ENCODE assay signal across 9 cellular contexts in the genomic region with DNA sequence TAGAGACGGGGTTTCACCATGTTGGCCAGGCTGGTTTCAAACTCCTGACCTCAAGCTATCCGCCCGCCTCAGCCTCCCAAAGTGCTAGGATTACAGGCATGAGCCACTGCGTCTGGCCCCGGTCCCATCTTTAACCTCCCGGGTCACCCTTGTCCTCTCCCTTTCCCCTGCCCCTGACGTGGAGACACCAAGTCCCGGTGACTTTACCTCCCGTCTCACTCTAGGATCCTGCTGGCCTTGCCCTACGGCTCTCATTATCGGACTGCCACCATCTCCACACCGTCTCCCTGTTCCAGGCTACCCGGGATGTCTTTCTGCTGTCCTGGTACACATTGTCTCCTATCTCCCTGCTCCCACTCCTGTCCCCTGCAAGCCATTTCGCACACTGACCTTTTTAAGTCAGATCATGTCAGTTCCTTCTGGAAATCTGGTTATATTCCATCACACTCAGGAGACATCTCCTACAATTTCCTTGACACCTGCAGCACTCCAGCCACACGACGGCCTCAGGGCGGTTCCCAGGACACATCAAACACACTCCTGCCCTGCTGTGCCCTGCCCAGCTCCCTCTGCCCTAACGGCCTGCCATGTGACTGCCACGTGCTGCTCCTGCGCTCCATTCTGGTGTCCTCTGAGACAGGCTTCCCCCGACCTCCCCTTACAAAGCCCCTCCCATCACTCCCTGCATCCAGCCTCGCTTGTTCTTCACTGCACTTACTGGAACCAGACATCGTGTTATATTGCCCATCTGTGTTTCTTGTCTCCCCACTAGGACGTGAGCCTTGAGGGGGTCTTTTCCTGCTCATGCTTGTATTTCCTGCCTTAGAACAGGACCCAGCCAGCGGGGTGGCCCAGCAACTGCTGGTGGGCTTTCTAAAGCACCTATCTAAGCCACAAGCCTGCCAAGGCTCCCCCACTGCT. TPM values are rescaled to one million over a fixed set of nuclear protein-coding genes. Genes with fewer than 3 reads are reported as not detected.
DNase-seq lines count a peak whose midpoint lies in the region; ATAC-seq and TF ChIP-seq lines count a peak whose summit lies in the region.
"Had no signal": no experiment of that assay in that cellular context is flagged by ENCODE, and none has a peak within 500 bp of the region (broad histone marks: within the 10 kb centered on the region; RNA-seq: fewer than 3 reads in every experiment).

No MANE protein-coding gene starts in this region.

- H3K9me3 ChIP-seq in lower lobe of right lung (no peaks in the 10 kb centered on the region), thyroid gland (no peaks in the 10 kb centered on the region)
- H3K9me3 ChIP-seq: BE2C had no signal

- peaks cover 28% of the 10 kb centered on the region for H3K4me1 Mint-ChIP-seq in activated CD4-positive, alpha-beta T cell treated with anti-CD3 and anti-CD28 coated beads, Interleukin-2, amount 10 ng/mL, durations not matched to agents 7 days and 5 days
- peaks cover 10% of the 10 kb centered on the region for H3K4me1 Mint-ChIP-seq in activated naive CD8-positive, alpha-beta T cell (ENCODE audit: low read depth)

- peak overlapping the region; percentile 8 for H3K4me3 Mint-ChIP-seq in activated CD4-positive, alpha-beta T cell treated with anti-CD3 and anti-CD28 coated beads, Interleukin-2, amount 10 ng/mL, durations not matched to agents 7 days and 5 days
- H3K4me3 Mint-ChIP-seq in activated naive CD8-positive, alpha-beta T cell = peak overlapping the region; percentile 81

- CTCF ChIA-PET in activated CD4-positive, alpha-beta T cell treated with anti-CD3 and anti-CD28 coated beads, Interleukin-2, amount 10 ng/mL, durations not matched to agents 7 days and 5 days (lab: Charles Lee) = interaction anchor here (0.6 to 3.7 kb wide), 17 partner anchors 9 to 543 kb away, joined by 3 to 16 read pairs (median 5); no protein-coding TSS in a partner anchor

- ATAC-seq in lower lobe of right lung (peak in 1 of 2 donors; percentile 29), GM18873 (IDR thresholded peaks at IDR 0.05; ENCODE audit: low FRiP score, unreplicated experiment) (no peak)

- POLR2A ChIA-PET in activated CD4-positive, alpha-beta T cell treated with anti-CD3 and anti-CD28 coated beads, Interleukin-2, amount 10 ng/mL, durations not matched to agents 7 days and 5 days (lab: Charles Lee) = no interaction called here

- H3K27ac Mint-ChIP-seq in activated CD4-positive, alpha-beta T cell treated with anti-CD3 and anti-CD28 coated beads, Interleukin-2, amount 10 ng/mL, durations not matched to agents 7 days and 5 days = peak overlapping the region; percentile 72
- H3K27ac Mint-ChIP-seq in activated naive CD8-positive, alpha-beta T cell = peak overlapping the region; percentile 54

- intact Hi-C loops in lower lobe of right lung (cut with DNase I) = no loop called here
- intact Hi-C loops in thyroid gland (cut with DNase I) = loop anchor here (5.0 to 10.0 kb wide), 2 partner anchors 63 to 105 kb away; a partner anchor contains a TSS

- H3K4me1 ChIP-seq in lower lobe of right lung (peaks cover 17% of the 10 kb centered on the region), thyroid gland (peaks cover 6 to 7% of the 10 kb centered on the region in 2 donors)
- H3K4me1 ChIP-seq: BE2C had no signal

- H3K36me3 Mint-ChIP-seq in activated CD4-positive, alpha-beta T cell treated with anti-CD3 and anti-CD28 coated beads, Interleukin-2, amount 10 ng/mL, durations not matched to agents 7 days and 5 days (ENCODE audit: low read depth) = no peaks in the 10 kb centered on the region
- no peaks in the 10 kb centered on the region for H3K36me3 Mint-ChIP-seq in activated naive CD8-positive, alpha-beta T cell

- no peak for DNase-seq in activated CD4-positive, alpha-beta T cell treated with anti-CD3 and anti-CD28 coated beads, Interleukin-2, amount 10 ng/mL, durations not matched to agents 7 days and 5 days
- DNase-seq in activated CD4-positive, alpha-beta T cell treated with anti-CD3 and anti-CD28 coated beads for 1 hour = no peak
- DNase-seq in lower lobe of right lung (no peak), thyroid gland (no peak), SIG-M5 treated with dmso at 0.1 percent for 504 hours (lab: John Stamatoyannopoulos, UW; ENCODE audit: unreplicated experiment) (no peak), EL (no peak)

- H3K4me3 ChIP-seq in lower lobe of right lung = peak overlapping the region; percentile 57
- H3K4me3 ChIP-seq in thyroid gland (replicated peaks in 1 of 3) = peak overlapping the region in 2 of 3 donors; percentile 28 to 33

- no peaks in the 10 kb centered on the region for H3K9me3 Mint-ChIP-seq in activated CD4-positive, alpha-beta T cell treated with anti-CD3 and anti-CD28 coated beads, Interleukin-2, amount 10 ng/mL, durations not matched to agents 7 days and 5 days
- H3K9me3 Mint-ChIP-seq in activated naive CD8-positive, alpha-beta T cell (ENCODE audit: low read depth) = no peaks in the 10 kb centered on the region

- no peak overlapping the region for H3K27ac ChIP-seq in lower lobe of right lung
- peak overlapping the region in 1 of 3 donors; percentile 46 for H3K27ac ChIP-seq in thyroid gland

- 83 to 84% methylated on average over 25 of the region's 25 CpGs for WGBS in thyroid gland, 2 donors

- TF ChIP-seq CTCF in lower lobe of right lung (IDR thresholded peaks at IDR 0.05) (no peak), thyroid gland (IDR thresholded peaks at IDR 0.05) (no peak)

- H3K27me3 ChIP-seq in lower lobe of right lung (ENCODE audit: low read depth) (no peaks in the 10 kb centered on the region), thyroid gland (no peaks in the 10 kb centered on the region)
- H3K27me3 ChIP-seq: BE2C had no signal

- H3K36me3 ChIP-seq in lower lobe of right lung = no peaks in the 10 kb centered on the region
- H3K36me3 ChIP-seq in thyroid gland = no peaks in the 10 kb centered on the region
- H3K36me3 ChIP-seq: BE2C had no signal

- TF ChIP-seq POLR2A in thyroid gland (IDR thresholded peaks at IDR 0.05) = no peak

- H3K27me3 Mint-ChIP-seq in activated CD4-positive, alpha-beta T cell treated with anti-CD3 and anti-CD28 coated beads, Interleukin-2, amount 10 ng/mL, durations not matched to agents 7 days and 5 days = no peaks in the 10 kb centered on the region
- no peaks in the 10 kb centered on the region for H3K27me3 Mint-ChIP-seq in activated naive CD8-positive, alpha-beta T cell

RNA-seq across cellular contexts. Expression of a gene that starts 32.7 kb away (rescaled TPM):
- not detected for total RNA-seq in activated CD4-positive, alpha-beta T cell treated with anti-CD3 and anti-CD28 coated beads, Interleukin-2, amount 10 ng/mL, durations not matched to agents 7 days and 5 days
- 34.9 TPM for total RNA-seq in lower lobe of right lung
- 10 to 100 TPM; 13.6 to 56.0 (median 33.5) TPM for total RNA-seq in thyroid gland

Comparison
In these comparisons a context has a peak if more than half of its experiments do, and no peak if none do; other contexts are left out.
1. RNA of a gene that starts 32.7 kb away (total RNA-seq): 13.6 to 56.0 TPM in thyroid gland and 34.9 TPM in lower lobe of right lung (single experiment); not detected in activated CD4-positive, alpha-beta T cell treated with anti-CD3 and anti-CD28 coated beads, Interleukin-2, amount 10 ng/mL, durations not matched to agents 7 days and 5 days; every median in the first group is over 10 times any median in the second.